28 cellular contexts compared by ENCODE assay signal in genomic region chr12:75818863-75819262, GRCh38.
DNase-seq lines count a peak whose midpoint lies in the region; TF ChIP-seq lines count a peak whose summit lies in the region.
"Had no signal": no experiment of that assay in that cellular context is flagged by ENCODE, and none has a peak within 500 bp of the region (broad histone marks: within the 10 kb centered on the region; RNA-seq: fewer than 3 reads in every experiment).

No MANE protein-coding gene starts in this region.

- no peak overlapping the region for H3K4me3 ChIP-seq in Karpas-422 (ENCODE audit: low read length)
- no peak overlapping the region for H3K4me3 ChIP-seq in prostate gland
- H3K4me3 ChIP-seq: coronary artery, psoas muscle, transverse colon had no signal

- TF ChIP-seq CTCF in osteocyte (IDR thresholded peaks at IDR 0.05) (no peak), prostate gland (IDR thresholded peaks at IDR 0.05) (no peak)

- H3K9me3 ChIP-seq in Karpas-422 (ENCODE audit: low read length) = no peaks in the 10 kb centered on the region
- no peaks in the 10 kb centered on the region for H3K9me3 ChIP-seq in prostate gland
- H3K9me3 ChIP-seq: Caco-2, neutrophil, psoas muscle, transverse colon had no signal

- H3K27me3 Mint-ChIP-seq in osteocyte (ENCODE audit: unreplicated experiment) = no peaks in the 10 kb centered on the region

- peak overlapping the region; percentile 16 for H3K27ac ChIP-seq in Karpas-422 (ENCODE audit: low read length)
- H3K27ac ChIP-seq in epithelial cell of prostate = peak overlapping the region; percentile 93
- no peak overlapping the region for H3K27ac ChIP-seq in prostate gland
- H3K27ac ChIP-seq: coronary artery, neutrophil, psoas muscle, transverse colon had no signal

- no peaks in the 10 kb centered on the region for H3K27me3 ChIP-seq in Karpas-422 (ENCODE audit: low read length)
- no peaks in the 10 kb centered on the region for H3K27me3 ChIP-seq in prostate gland (replicated peaks; ENCODE audit: insufficient read depth)
- H3K27me3 ChIP-seq: neutrophil, transverse colon had no signal

- no peak for TF ChIP-seq POLR2A in prostate gland (IDR thresholded peaks at IDR 0.05)

- H2AFZ ChIP-seq in Karpas-422 (ENCODE audit: low read length) = peak overlapping the region; percentile 13; the same call in 1 of the 2 replicates

- H3K4me1 Mint-ChIP-seq in osteocyte (ENCODE audit: unreplicated experiment) = peaks cover 26% of the 10 kb centered on the region

- H3K27ac Mint-ChIP-seq in osteocyte (ENCODE audit: unreplicated experiment) = peak overlapping the region; percentile 5
- H3K27ac Mint-ChIP-seq: activated CD4-positive, alpha-beta T cell treated with anti-CD3 and anti-CD28 coated beads for 36 hours; activated naive CD4-positive, alpha-beta T cell treated with anti-CD3 and anti-CD28 coated beads, Interleukin-2, amount 50 U/mL, for 72 hours; activated T-helper 2 cell treated with anti-CD3 and anti-CD28 coated beads, Interferon-gamma antibody, Interleukin-2, Interleukin-4, amounts not matched to agents 10 μg/mL and 5 μg/mL and 100 μg/mL, durations not matched to agents 14 hours and 24 hours and 36 hours; naive B cell had no signal

- no peaks in the 10 kb centered on the region for H4K20me1 ChIP-seq in Karpas-422 (ENCODE audit: insufficient read depth, low read depth, low read length)

- H3K36me3 ChIP-seq in Karpas-422 (ENCODE audit: insufficient read depth, low read length) (no peaks in the 10 kb centered on the region), prostate gland (no peaks in the 10 kb centered on the region)
- H3K36me3 ChIP-seq: neutrophil, transverse colon had no signal

- H3K9me3 Mint-ChIP-seq in osteocyte (ENCODE audit: unreplicated experiment) = no peaks in the 10 kb centered on the region
- H3K9me3 Mint-ChIP-seq: activated naive CD4-positive, alpha-beta T cell treated with anti-CD3 and anti-CD28 coated beads, Interleukin-2, amount 50 U/mL, for 72 hours; activated T-helper 2 cell treated with anti-CD3 and anti-CD28 coated beads, Interferon-gamma antibody, Interleukin-2, Interleukin-4, amounts not matched to agents 10 μg/mL and 5 μg/mL and 100 μg/mL, durations not matched to agents 14 hours and 24 hours and 36 hours; naive B cell had no signal

- no peak overlapping the region for H3K4me3 Mint-ChIP-seq in osteocyte (ENCODE audit: unreplicated experiment)
- H3K4me3 Mint-ChIP-seq: activated CD4-positive, alpha-beta T cell treated with anti-CD3 and anti-CD28 coated beads for 36 hours; naive B cell had no signal

- no peak overlapping the region for H3K9ac ChIP-seq in Karpas-422 (ENCODE audit: low read length)

- no peaks in the 10 kb centered on the region for H3K9me2 ChIP-seq in Karpas-422 (replicated peaks; ENCODE audit: insufficient read depth, low read length)

- no peaks in the 10 kb centered on the region for H3K79me2 ChIP-seq in Karpas-422 (ENCODE audit: low read length)

- peak; percentile 75 for DNase-seq in EH (ENCODE audit: low read depth)
- DNase-seq in Karpas-422 = no peak
- no peak for DNase-seq in epithelial cell of prostate (ENCODE audit: low read depth, low spot score)
- no peak for DNase-seq in osteocyte (ENCODE audit: extremely low spot score, unreplicated experiment)
- no peak for DNase-seq in activated effector memory CD4-positive, alpha-beta T cell treated with anti-CD3 and anti-CD28 coated beads, Interleukin-2, amount 50 U/mL, for 16 hours
- no peak for DNase-seq in stimulated activated naive CD4-positive, alpha-beta T cell (lab: John Stamatoyannopoulos, UW)
- DNase-seq in prostate gland (ENCODE audit: low spot score) = no peak
- DNase-seq in dedifferentiated amniotic fluid mesenchymal stem cell (ENCODE audit: extremely low spot score) = no peak
- DNase-seq: activated CD4-positive, alpha-beta T cell treated with anti-CD3 and anti-CD28 coated beads for 36 hours; C1 segment of cervical spinal cord; Caco-2; effector memory CD4-positive, alpha-beta T cell; erythroblast; islet precursor cell; midbrain; naive B cell; NCI-H1105 treated with DMSO at 0.1 percent for 48 hours; NK-92 treated with Interleukin-12 subunit alpha and Interleukin-12 subunit beta, amount 100 ng/mL, for 24 hours; PC-3; psoas muscle; Right ventricle myocardium superior; stimulated activated CD4-positive, alpha-beta T cell treated with anti-CD3 and anti-CD28 coated beads, Interleukin-15, amount 100 ng/mL, for 24 hours; stimulated activated CD4-positive, alpha-beta T cell treated with anti-CD3 and anti-CD28 coated beads, Interleukin-4, amount 100 ng/mL, for 4 hours; transverse colon had no signal

- H3K4me1 ChIP-seq in Karpas-422 (ENCODE audit: low read length) = peaks cover 62% of the 10 kb centered on the region
- no peaks in the 10 kb centered on the region for H3K4me1 ChIP-seq in prostate gland (replicated peaks)

- intact Hi-C loops in prostate gland (cut with DNase I) = loop anchor here (10.0 kb wide), 2 partner anchors 94 to 526 kb away; partner anchors contain the start of gene BBS10

- no peaks in the 10 kb centered on the region for H3K36me3 Mint-ChIP-seq in osteocyte (ENCODE audit: unreplicated experiment)
- H3K36me3 Mint-ChIP-seq: activated naive CD4-positive, alpha-beta T cell treated with anti-CD3 and anti-CD28 coated beads, Interleukin-2, amount 50 U/mL, for 72 hours; naive B cell had no signal

- peak overlapping the region; percentile 15 for H3K4me2 ChIP-seq in Karpas-422 (ENCODE audit: low read depth, low read length, poor library complexity, severe bottlenecking)

Comparison
In these comparisons a context has a peak if more than half of its experiments do, and no peak if none do; other contexts are left out.
1. H3K27ac ChIP-seq: peak in Karpas-422 (single experiment) and epithelial cell of prostate (single experiment); none in prostate gland (0 of 2).